11 cellular contexts compared by ENCODE assay signal in the genomic region with DNA sequence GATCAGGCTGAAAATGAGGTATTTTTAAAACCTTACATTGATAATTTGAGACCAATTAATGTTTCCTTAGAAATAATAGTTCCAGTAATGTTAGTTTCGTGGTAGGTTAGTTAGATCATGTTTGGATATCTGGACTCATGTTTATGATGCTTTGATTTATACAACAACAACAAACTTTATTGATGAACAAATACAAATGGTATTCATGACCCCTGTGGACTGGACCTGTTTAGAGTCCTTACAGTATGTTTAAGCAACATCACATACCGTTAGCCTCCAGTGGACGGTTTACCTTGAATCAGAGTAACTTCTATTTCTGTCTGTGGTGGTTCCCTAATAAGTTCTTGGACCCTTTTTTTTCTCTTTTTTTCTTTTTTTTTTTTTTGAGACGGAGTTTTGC.
"Had no signal": no experiment of that assay in that cellular context is flagged by ENCODE, and none has a peak within 500 bp of the region (broad histone marks: within the 10 kb centered on the region; RNA-seq: fewer than 3 reads in every experiment).

No MANE protein-coding gene starts in this region.

- H3K9me3 ChIP-seq: HAP-1 had no signal

- H3K27ac ChIP-seq: GM23248 had no signal

- H3K4me1 Mint-ChIP-seq: GM23338, H9 had no signal

- DNase-seq: GM23248, GOT3, H7, H9, HCEC 1CT, HFFc6 had no signal

- H3K4me1 ChIP-seq: HAP-1 had no signal

- H3K4me3 ChIP-seq: GM23248, GM23338, HAP-1 had no signal

- H3K9ac ChIP-seq: GM23248 had no signal

- H3K27ac Mint-ChIP-seq: GM23338, H9, HFFc6 had no signal

- ATAC-seq: GM23338, HCT116 had no signal

- H2AFZ ChIP-seq: GM23248, GM23338 had no signal

- H3K4me2 ChIP-seq: GM23338 had no signal

- H3K4me3 Mint-ChIP-seq: GM23338, H9, HFFc6 had no signal

- FAIRE-seq: H1, H54 had no signal

- H3K9me3 Mint-ChIP-seq: GM23338, H9, HFFc6 had no signal
